8 cellular contexts compared by ENCODE assay signal in the genomic region with DNA sequence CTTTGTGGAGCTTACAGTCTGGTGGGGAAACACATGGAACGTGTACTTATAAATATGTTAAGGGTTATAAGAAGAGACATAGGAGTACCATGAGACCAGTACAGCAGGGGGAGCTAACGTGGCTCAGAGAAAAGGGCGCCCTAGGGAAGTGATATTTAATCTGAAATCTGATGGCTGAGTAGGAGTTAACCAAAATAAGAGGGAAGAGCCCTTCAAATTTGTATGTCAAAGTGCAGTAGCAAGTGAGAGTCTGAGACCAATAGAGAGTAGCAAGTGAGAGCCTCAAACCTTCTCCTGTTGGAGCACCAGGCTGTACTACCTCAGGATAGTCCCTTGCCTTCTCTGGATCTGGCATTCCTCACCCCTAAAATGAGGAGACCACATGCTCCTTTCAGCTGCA. TPM values are rescaled to one million over a fixed set of nuclear protein-coding genes. Genes with fewer than 3 reads are reported as not detected.
DNase-seq lines count a peak whose midpoint lies in the region.

No MANE protein-coding gene starts in this region.

- no peaks in the 10 kb centered on the region for H3K27me3 Mint-ChIP-seq in IgD-negative memory B cell
- H3K27me3 Mint-ChIP-seq in activated T-helper 1 cell treated with anti-CD3 and anti-CD28 coated beads, Interleukin-12 subunit alpha, Interleukin-12 subunit beta, Interleukin-2, Interleukin-4 antibody, amounts not matched to agents 30 ng/mL and 10 ng/mL and 1 ng/mL, durations not matched to agents 14 hours and 24 hours and 36 hours (ENCODE audit: insufficient read depth): no peaks in the 10 kb centered on the region

- no peak overlapping the region for H3K27ac ChIP-seq in mesenchymal stem cell (ENCODE audit: low read length, poor library complexity, severe bottlenecking)
- H3K27ac ChIP-seq in neuronal stem cell (replicated peaks; ENCODE audit: low read length): no peak overlapping the region

- no peaks in the 10 kb centered on the region for H3K9me3 Mint-ChIP-seq in IgD-negative memory B cell
- no peaks in the 10 kb centered on the region for H3K9me3 Mint-ChIP-seq in activated T-helper 1 cell treated with anti-CD3 and anti-CD28 coated beads, Interleukin-12 subunit alpha, Interleukin-12 subunit beta, Interleukin-2, Interleukin-4 antibody, amounts not matched to agents 30 ng/mL and 10 ng/mL and 1 ng/mL, durations not matched to agents 14 hours and 24 hours and 36 hours

- H2BK5ac ChIP-seq in mesenchymal stem cell (ENCODE audit: low read depth, low read length, poor library complexity, severe bottlenecking) (no peak overlapping the region), neuronal stem cell (ENCODE audit: low read length) (no peak overlapping the region)

- H3K4me1 Mint-ChIP-seq in IgD-negative memory B cell: peaks cover 24 to 39% (median 33%) of the 10 kb centered on the region in 3 donors
- peaks cover 27% of the 10 kb centered on the region for H3K4me1 Mint-ChIP-seq in activated T-helper 1 cell treated with anti-CD3 and anti-CD28 coated beads, Interleukin-12 subunit alpha, Interleukin-12 subunit beta, Interleukin-2, Interleukin-4 antibody, amounts not matched to agents 30 ng/mL and 10 ng/mL and 1 ng/mL, durations not matched to agents 14 hours and 24 hours and 36 hours (ENCODE audit: low read depth)

- 80% methylated on average over 3 of the region's 3 CpGs for WGBS in mesenchymal stem cell
- no CpG with 5 or more reads among the region's 3 CpGs for WGBS in neuronal stem cell (ENCODE audit: extremely low coverage in 2 of 2, insufficient read length in 2 of 2, insufficient replicate concordance in 1 of 2), 2 donors

- H2BK15ac ChIP-seq in mesenchymal stem cell (ENCODE audit: low read depth, poor library complexity, severe bottlenecking) (no peak overlapping the region), neuronal stem cell (ENCODE audit: low read length) (no peak overlapping the region)

- H2BK120ac ChIP-seq in mesenchymal stem cell (ENCODE audit: low read depth, low read length) (no peak overlapping the region), neuronal stem cell (ENCODE audit: low read depth, low read length) (no peak overlapping the region)

- H4K91ac ChIP-seq in mesenchymal stem cell (ENCODE audit: low read length) (no peak overlapping the region), neuronal stem cell (ENCODE audit: low read depth, low read length, poor library complexity) (no peak overlapping the region)

- peak overlapping the region in 2 of 3 donors; percentile 31 to 91 for H3K27ac Mint-ChIP-seq in IgD-negative memory B cell
- H3K27ac Mint-ChIP-seq in activated T-helper 1 cell treated with anti-CD3 and anti-CD28 coated beads, Interleukin-12 subunit alpha, Interleukin-12 subunit beta, Interleukin-2, Interleukin-4 antibody, amounts not matched to agents 30 ng/mL and 10 ng/mL and 1 ng/mL, durations not matched to agents 14 hours and 24 hours and 36 hours: peak overlapping the region; percentile 59

- no peaks in the 10 kb centered on the region for H3K36me3 Mint-ChIP-seq in IgD-negative memory B cell
- H3K36me3 Mint-ChIP-seq in activated T-helper 1 cell treated with anti-CD3 and anti-CD28 coated beads, Interleukin-12 subunit alpha, Interleukin-12 subunit beta, Interleukin-2, Interleukin-4 antibody, amounts not matched to agents 30 ng/mL and 10 ng/mL and 1 ng/mL, durations not matched to agents 14 hours and 24 hours and 36 hours (ENCODE audit: low read depth): peaks cover 2% of the 10 kb centered on the region

- H3K4me1 ChIP-seq in mesenchymal stem cell (ENCODE audit: control insufficient read depth, insufficient read depth, low read depth, low read length): peaks cover 8% of the 10 kb centered on the region
- peaks cover 8 to 19% of the 10 kb centered on the region in 2 donors for H3K4me1 ChIP-seq in neuronal stem cell (ENCODE audit: control insufficient read depth in 2 of 2, insufficient read depth in 1 of 2, low read depth in 1 of 2, low read length in 2 of 2)

- H3K23ac ChIP-seq in mesenchymal stem cell (ENCODE audit: low read length in 2 of 2): no peak overlapping the region
- H3K23ac ChIP-seq in neuronal stem cell (ENCODE audit: low read depth, low read length, poor library complexity): no peak overlapping the region

- H3K79me1 ChIP-seq in mesenchymal stem cell (replicated peaks; ENCODE audit: low read length, poor library complexity, severe bottlenecking): peaks cover 9% of the 10 kb centered on the region
- H3K79me1 ChIP-seq in neuronal stem cell (ENCODE audit: low read depth, low read length): no peaks in the 10 kb centered on the region

- no peak overlapping the region for H3K14ac ChIP-seq in mesenchymal stem cell (ENCODE audit: low read length in 2 of 2)
- no peak overlapping the region for H3K14ac ChIP-seq in neuronal stem cell (ENCODE audit: low read length)

- peak overlapping the region in 3 of 4 donors; percentile 23 to 85 (median 26) for H3K4me3 Mint-ChIP-seq in IgD-negative memory B cell
- H3K4me3 Mint-ChIP-seq in activated T-helper 1 cell treated with anti-CD3 and anti-CD28 coated beads, Interleukin-12 subunit alpha, Interleukin-12 subunit beta, Interleukin-2, Interleukin-4 antibody, amounts not matched to agents 30 ng/mL and 10 ng/mL and 1 ng/mL, durations not matched to agents 14 hours and 24 hours and 36 hours: no peak overlapping the region

- peak overlapping the region; percentile 71 to 92 for H3K18ac ChIP-seq in mesenchymal stem cell (ENCODE audit: low read depth in 1 of 2, low read length in 2 of 2)
- no peak overlapping the region for H3K18ac ChIP-seq in neuronal stem cell (ENCODE audit: low read length)

- H3K9ac ChIP-seq in mesenchymal stem cell (ENCODE audit: low read length) (peak overlapping the region; percentile 84), neuronal stem cell (ENCODE audit: low read depth, low read length, poor library complexity) (no peak overlapping the region)

- DNase-seq in CD1c-positive myeloid dendritic cell (ENCODE audit: extremely low spot score): peak; percentile 75
- DNase-seq in activated T-helper 1 cell treated with anti-CD3 and anti-CD28 coated beads, Interleukin-12 subunit alpha, Interleukin-12 subunit beta, Interleukin-2, Interleukin-4 antibody, amounts not matched to agents 30 ng/mL and 10 ng/mL and 1 ng/mL, durations not matched to agents 14 hours and 24 hours and 36 hours (ENCODE audit: low spot score): no peak
- peak; percentile 68 for DNase-seq in mesenchymal stem cell
- no peak for DNase-seq in T1000 (lab: John Stamatoyannopoulos, UW)
- no peak for DNase-seq in NCI-H1417 (lab: John Stamatoyannopoulos, UW)
- no peak for DNase-seq in superior temporal gyrus (ENCODE audit: extremely low spot score)
- DNase-seq in neuronal stem cell (ENCODE audit: low spot score): no peak

- H4K8ac ChIP-seq in mesenchymal stem cell (ENCODE audit: low read length): no peak overlapping the region
- no peak overlapping the region for H4K8ac ChIP-seq in neuronal stem cell (ENCODE audit: low read depth, low read length)

- H3K36me3 ChIP-seq in mesenchymal stem cell (ENCODE audit: control insufficient read depth in 1 of 2, insufficient read depth in 2 of 2, low read depth in 1 of 2, low read length in 2 of 2) (no peaks in the 10 kb centered on the region), neuronal stem cell (replicated peaks in 1 of 2; ENCODE audit: control insufficient read depth in 2 of 2, insufficient read depth in 2 of 2, low read length in 2 of 2) (no peaks in the 10 kb centered on the region)

- peak overlapping the region in 1 of 2 experiments; percentile 22 for H3K4me3 ChIP-seq in mesenchymal stem cell (ENCODE audit: insufficient read depth in 1 of 2, low read depth in 1 of 2, low read length in 2 of 2)
- no peak overlapping the region for H3K4me3 ChIP-seq in neuronal stem cell (ENCODE audit: low read length in 2 of 2)

- no peak overlapping the region for H3K4me2 ChIP-seq in mesenchymal stem cell (ENCODE audit: low read length, poor library complexity, severe bottlenecking)
- no peak overlapping the region for H3K4me2 ChIP-seq in neuronal stem cell (ENCODE audit: insufficient read depth, low read length, poor library complexity, severe bottlenecking)

- peak overlapping the region; percentile 68 to 79 for H2BK12ac ChIP-seq in mesenchymal stem cell (ENCODE audit: low read length in 2 of 2)
- H2BK12ac ChIP-seq in neuronal stem cell (ENCODE audit: low read length): no peak overlapping the region

- H3K9me3 ChIP-seq in mesenchymal stem cell (ENCODE audit: control insufficient read depth, low read length): no peaks in the 10 kb centered on the region
- H3K9me3 ChIP-seq in neuronal stem cell (replicated peaks in 1 of 2; ENCODE audit: control insufficient read depth in 2 of 2, insufficient read depth in 1 of 2, low read depth in 1 of 2, low read length in 2 of 2): no peaks in the 10 kb centered on the region

- no peaks in the 10 kb centered on the region for H3K27me3 ChIP-seq in mesenchymal stem cell (ENCODE audit: control insufficient read depth in 1 of 2, insufficient read depth in 1 of 2, low read length in 2 of 2)
- H3K27me3 ChIP-seq in neuronal stem cell (ENCODE audit: control insufficient read depth in 3 of 3, insufficient read depth in 3 of 3, low read depth in 1 of 3, low read length in 3 of 3): no peaks in the 10 kb centered on the region

- H2AK5ac ChIP-seq in mesenchymal stem cell (ENCODE audit: low read length, severe bottlenecking) (peak overlapping the region; percentile 49), neuronal stem cell (ENCODE audit: low read depth, low read length) (no peak overlapping the region)

- no peak overlapping the region for H2AFZ ChIP-seq in mesenchymal stem cell (ENCODE audit: low read depth, low read length)
- H2AFZ ChIP-seq in neuronal stem cell (ENCODE audit: low read length): no peak overlapping the region

- intact Hi-C loops in activated T-helper 1 cell treated with anti-CD3 and anti-CD28 coated beads, Interleukin-12 subunit alpha, Interleukin-12 subunit beta, Interleukin-2, Interleukin-4 antibody, amounts not matched to agents 30 ng/mL and 10 ng/mL and 1 ng/mL, durations not matched to agents 14 hours and 24 hours and 36 hours (cut with micrococcal nuclease): loop anchor here (1.0 to 5.0 kb wide), 3 partner anchors 19 to 44 kb away; no protein-coding TSS in a partner anchor

- H3K4ac ChIP-seq in mesenchymal stem cell (ENCODE audit: low read depth in 1 of 2, low read length in 2 of 2): peak overlapping the region; percentile 60 to 64
- no peak overlapping the region for H3K4ac ChIP-seq in neuronal stem cell (ENCODE audit: low read length)

RNA-seq across cellular contexts. Expression of gene PKIG, which starts 6.1 kb away (rescaled TPM):
- 63.3 TPM for polyA plus RNA-seq in IgD-negative memory B cell
- 1.3 and 2.4 TPM in 2 replicates for total RNA-seq in activated T-helper 1 cell treated with anti-CD3 and anti-CD28 coated beads, Interleukin-12 subunit alpha, Interleukin-12 subunit beta, Interleukin-2, Interleukin-4 antibody, amounts not matched to agents 30 ng/mL and 10 ng/mL and 1 ng/mL, durations not matched to agents 14 hours and 24 hours and 36 hours
- 95.4 TPM for polyA plus RNA-seq in mesenchymal stem cell (2013, experiment 1 of 2)
- 96.7 TPM for polyA plus RNA-seq in mesenchymal stem cell (2013, experiment 2 of 2)
- 77.0 TPM for polyA plus RNA-seq in neuronal stem cell (2013, experiment 1 of 2)
- 79.1 TPM for polyA plus RNA-seq in neuronal stem cell (2013, experiment 2 of 2)

RNA-seq across cellular contexts. Expression of gene SERINC3, which starts 54.4 kb away (rescaled TPM):
- polyA plus RNA-seq in IgD-negative memory B cell: 91.5 TPM
- total RNA-seq in activated T-helper 1 cell treated with anti-CD3 and anti-CD28 coated beads, Interleukin-12 subunit alpha, Interleukin-12 subunit beta, Interleukin-2, Interleukin-4 antibody, amounts not matched to agents 30 ng/mL and 10 ng/mL and 1 ng/mL, durations not matched to agents 14 hours and 24 hours and 36 hours: 51.3 and 54.6 TPM in 2 replicates
- 154 TPM for polyA plus RNA-seq in mesenchymal stem cell (2013, experiment 1 of 2)
- polyA plus RNA-seq in mesenchymal stem cell (2013, experiment 2 of 2): 162 TPM
- polyA plus RNA-seq in neuronal stem cell (2013, experiment 1 of 2): 30.6 TPM
- polyA plus RNA-seq in neuronal stem cell (2013, experiment 2 of 2): 30.8 TPM

Comparison
In these comparisons a context has a peak if more than half of its experiments do, and no peak if none do; other contexts are left out.
1. DNase-seq: peak in CD1c-positive myeloid dendritic cell (single experiment) and mesenchymal stem cell (single experiment); none in activated T-helper 1 cell treated with anti-CD3 and anti-CD28 coated beads, Interleukin-12 subunit alpha, Interleukin-12 subunit beta, Interleukin-2, Interleukin-4 antibody, amounts not matched to agents 30 ng/mL and 10 ng/mL and 1 ng/mL, durations not matched to agents 14 hours and 24 hours and 36 hours (single experiment), T1000 (single experiment), NCI-H1417 (0 of 3), superior temporal gyrus (single experiment) and neuronal stem cell (single experiment).